8 cellular contexts compared by ENCODE assay signal in the genomic region with DNA sequence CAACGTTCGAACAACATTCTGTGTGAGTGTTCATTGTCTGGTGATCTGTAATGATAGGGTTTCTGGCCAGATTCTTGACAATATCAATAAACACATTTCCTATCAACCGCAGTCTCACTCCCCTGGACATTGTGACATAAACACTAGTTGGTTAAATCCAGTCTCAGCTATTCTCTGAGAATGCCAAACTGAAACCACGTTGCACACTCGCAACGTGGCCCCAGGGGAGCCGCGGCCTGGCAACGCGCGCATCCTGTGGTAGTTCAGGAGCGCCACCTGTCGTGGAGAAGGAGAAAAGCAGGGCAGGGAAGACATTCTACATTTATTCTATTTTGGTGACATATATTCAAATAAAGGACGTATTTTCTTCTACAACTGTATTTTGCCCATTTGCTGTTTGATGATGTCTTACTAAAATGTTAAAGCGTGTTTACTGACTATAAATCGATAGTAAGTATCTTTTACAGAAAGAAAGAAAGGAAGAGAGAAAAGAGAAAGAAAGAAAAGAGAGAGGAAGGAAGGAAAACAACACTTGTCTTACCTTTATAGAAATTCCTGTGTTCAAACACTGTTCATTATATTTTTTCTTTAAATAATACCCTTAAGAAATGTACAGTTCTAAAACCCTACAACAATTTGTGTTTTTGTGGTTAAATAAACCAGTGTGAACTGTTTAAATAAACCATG.
DNase-seq lines count a peak whose midpoint lies in the region; ATAC-seq and TF ChIP-seq lines count a peak whose summit lies in the region.

No MANE protein-coding gene starts in this region.

- H3K4me1 Mint-ChIP-seq in activated naive CD8-positive, alpha-beta T cell treated with anti-CD3 and anti-CD28 coated beads for 36 hours: peaks cover 5% of the 10 kb centered on the region

- no peaks in the 10 kb centered on the region for H3K36me3 Mint-ChIP-seq in activated naive CD8-positive, alpha-beta T cell treated with anti-CD3 and anti-CD28 coated beads for 36 hours

- H3K4me3 ChIP-seq in right atrium auricular region: no peak overlapping the region

- peak overlapping the region; percentile 67 for H3K4me3 Mint-ChIP-seq in activated naive CD8-positive, alpha-beta T cell treated with anti-CD3 and anti-CD28 coated beads for 36 hours

- ATAC-seq in HG02798 (IDR thresholded peaks at IDR 0.05; ENCODE audit: poor library complexity, unreplicated experiment): peak; percentile 80

- no peaks in the 10 kb centered on the region for H3K4me1 ChIP-seq in right atrium auricular region

- no peaks in the 10 kb centered on the region for H3K9me3 ChIP-seq in right atrium auricular region

- H3K27ac ChIP-seq in right atrium auricular region: no peak overlapping the region

- H3K27ac Mint-ChIP-seq in activated naive CD8-positive, alpha-beta T cell treated with anti-CD3 and anti-CD28 coated beads for 36 hours: no peak overlapping the region

- peak; percentile 66 to 82 for TF ChIP-seq CTCF in right atrium auricular region (IDR thresholded peaks at IDR 0.05)

- H3K27me3 Mint-ChIP-seq in activated naive CD8-positive, alpha-beta T cell treated with anti-CD3 and anti-CD28 coated beads for 36 hours: peaks cover 6% of the 10 kb centered on the region

- DNase-seq in activated CD4-positive, alpha-beta T cell treated with anti-CD3 and anti-CD28 coated beads for 48 hours: peak; percentile 52
- DNase-seq in activated CD4-positive, alpha-beta T cell treated with anti-CD3 and anti-CD28 coated beads for 4 hours: no peak
- DNase-seq in NCI-H2171 treated with DMSO at 0.1 percent for 48 hours (lab: John Stamatoyannopoulos, UW): peak; percentile 0
- peak; percentile 38 for DNase-seq in activated naive CD8-positive, alpha-beta T cell treated with anti-CD3 and anti-CD28 coated beads for 36 hours
- DNase-seq in right atrium auricular region (ENCODE audit: low spot score): peak; percentile 61
- peak; percentile 54 for DNase-seq in renal cortical epithelial cell (ENCODE audit: low read depth)
- DNase-seq in DMS79 (lab: John Stamatoyannopoulos, UW): no peak

- H3K9me3 Mint-ChIP-seq in activated naive CD8-positive, alpha-beta T cell treated with anti-CD3 and anti-CD28 coated beads for 36 hours: peaks cover 3% of the 10 kb centered on the region

- no peaks in the 10 kb centered on the region for H3K36me3 ChIP-seq in right atrium auricular region

- no peaks in the 10 kb centered on the region for H3K27me3 ChIP-seq in right atrium auricular region

Comparison
In these comparisons a context has a peak if more than half of its experiments do, and no peak if none do; other contexts are left out.
1. DNase-seq: peak in activated CD4-positive, alpha-beta T cell treated with anti-CD3 and anti-CD28 coated beads for 48 hours (single experiment), NCI-H2171 treated with DMSO at 0.1 percent for 48 hours (single experiment), activated naive CD8-positive, alpha-beta T cell treated with anti-CD3 and anti-CD28 coated beads for 36 hours (single experiment), right atrium auricular region (single experiment) and renal cortical epithelial cell (single experiment); none in activated CD4-positive, alpha-beta T cell treated with anti-CD3 and anti-CD28 coated beads for 4 hours (0 of 2) and DMS79 (single experiment).